Comparison of ENCODE assay signal across 1 cellular context in the genomic region with DNA sequence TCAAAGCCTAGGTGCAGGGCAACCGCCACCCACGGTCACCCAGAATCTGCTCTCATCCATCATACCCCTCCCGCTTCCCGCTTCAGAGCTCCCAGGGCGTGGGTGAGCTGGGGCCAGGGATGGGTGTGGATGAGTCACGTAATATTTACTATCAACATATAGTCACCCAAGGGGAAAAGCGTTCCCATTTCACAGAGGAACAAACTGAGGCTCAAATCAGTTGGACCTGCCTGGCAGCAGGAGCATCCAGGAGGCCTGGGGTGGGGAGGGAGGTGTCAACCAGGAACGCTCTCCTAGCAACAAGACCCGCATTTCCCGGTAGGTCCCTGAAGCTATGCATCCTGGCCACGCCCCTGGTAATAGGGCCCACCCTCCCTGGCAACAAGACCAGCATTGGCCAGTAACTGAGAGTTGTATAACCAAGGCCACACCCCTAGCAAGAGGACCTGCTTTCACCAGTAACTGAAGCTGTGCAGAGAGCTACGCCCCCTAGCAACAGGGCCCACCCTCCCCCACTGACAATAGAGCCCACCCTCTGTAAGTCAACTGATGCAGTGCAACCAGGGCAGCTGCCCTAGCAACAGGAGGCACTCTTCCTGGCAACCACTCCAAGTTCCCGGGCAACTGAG.
TF ChIP-seq lines count a peak whose summit lies in the region.

No MANE protein-coding gene starts in this region.

TF ChIP-seq in HepG2, 621 proteins besides CTCF, POLR2A, EP300 and RAD21 (continued from another document and continues in another):
- TF ChIP-seq SPEN (CRISPR knock-in tag; IDR thresholded peaks at IDR 0.05; ENCODE audit: low read depth): no peak
- TF ChIP-seq ZNF747 (CRISPR knock-in tag; IDR thresholded peaks at IDR 0.05; ENCODE audit: borderline replicate concordance): no peak
- TF ChIP-seq PAX8 (CRISPR knock-in tag; IDR thresholded peaks at IDR 0.05; ENCODE audit: borderline replicate concordance): no peak
- TF ChIP-seq FOXK1 (CRISPR knock-in tag; IDR thresholded peaks at IDR 0.05; ENCODE audit: borderline replicate concordance, low read depth): no peak
- no peak for TF ChIP-seq ZSCAN29 (CRISPR knock-in tag; conservative IDR thresholded peaks at IDR 0.05)
- TF ChIP-seq, protein P1, sequence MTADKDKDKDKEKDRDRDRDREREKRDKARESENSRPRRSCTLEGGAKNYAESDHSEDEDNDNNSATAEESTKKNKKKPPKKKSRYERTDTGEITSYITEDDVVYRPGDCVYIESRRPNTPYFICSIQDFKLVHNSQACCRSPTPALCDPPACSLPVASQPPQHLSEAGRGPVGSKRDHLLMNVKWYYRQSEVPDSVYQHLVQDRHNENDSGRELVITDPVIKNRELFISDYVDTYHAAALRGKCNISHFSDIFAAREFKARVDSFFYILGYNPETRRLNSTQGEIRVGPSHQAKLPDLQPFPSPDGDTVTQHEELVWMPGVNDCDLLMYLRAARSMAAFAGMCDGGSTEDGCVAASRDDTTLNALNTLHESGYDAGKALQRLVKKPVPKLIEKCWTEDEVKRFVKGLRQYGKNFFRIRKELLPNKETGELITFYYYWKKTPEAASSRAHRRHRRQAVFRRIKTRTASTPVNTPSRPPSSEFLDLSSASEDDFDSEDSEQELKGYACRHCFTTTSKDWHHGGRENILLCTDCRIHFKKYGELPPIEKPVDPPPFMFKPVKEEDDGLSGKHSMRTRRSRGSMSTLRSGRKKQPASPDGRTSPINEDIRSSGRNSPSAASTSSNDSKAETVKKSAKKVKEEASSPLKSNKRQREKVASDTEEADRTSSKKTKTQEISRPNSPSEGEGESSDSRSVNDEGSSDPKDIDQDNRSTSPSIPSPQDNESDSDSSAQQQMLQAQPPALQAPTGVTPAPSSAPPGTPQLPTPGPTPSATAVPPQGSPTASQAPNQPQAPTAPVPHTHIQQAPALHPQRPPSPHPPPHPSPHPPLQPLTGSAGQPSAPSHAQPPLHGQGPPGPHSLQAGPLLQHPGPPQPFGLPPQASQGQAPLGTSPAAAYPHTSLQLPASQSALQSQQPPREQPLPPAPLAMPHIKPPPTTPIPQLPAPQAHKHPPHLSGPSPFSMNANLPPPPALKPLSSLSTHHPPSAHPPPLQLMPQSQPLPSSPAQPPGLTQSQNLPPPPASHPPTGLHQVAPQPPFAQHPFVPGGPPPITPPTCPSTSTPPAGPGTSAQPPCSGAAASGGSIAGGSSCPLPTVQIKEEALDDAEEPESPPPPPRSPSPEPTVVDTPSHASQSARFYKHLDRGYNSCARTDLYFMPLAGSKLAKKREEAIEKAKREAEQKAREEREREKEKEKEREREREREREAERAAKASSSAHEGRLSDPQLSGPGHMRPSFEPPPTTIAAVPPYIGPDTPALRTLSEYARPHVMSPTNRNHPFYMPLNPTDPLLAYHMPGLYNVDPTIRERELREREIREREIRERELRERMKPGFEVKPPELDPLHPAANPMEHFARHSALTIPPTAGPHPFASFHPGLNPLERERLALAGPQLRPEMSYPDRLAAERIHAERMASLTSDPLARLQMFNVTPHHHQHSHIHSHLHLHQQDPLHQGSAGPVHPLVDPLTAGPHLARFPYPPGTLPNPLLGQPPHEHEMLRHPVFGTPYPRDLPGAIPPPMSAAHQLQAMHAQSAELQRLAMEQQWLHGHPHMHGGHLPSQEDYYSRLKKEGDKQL (CRISPR knock-in tag; IDR thresholded peaks at IDR 0.05; ENCODE audit: low read depth): no peak
- no peak for TF ChIP-seq ZNF546 (CRISPR knock-in tag; conservative IDR thresholded peaks at IDR 0.05)
- no peak for TF ChIP-seq MED13 (CRISPR knock-in tag; IDR thresholded peaks at IDR 0.05)
- no peak for TF ChIP-seq SNAPC5 (CRISPR knock-in tag; IDR thresholded peaks at IDR 0.05; ENCODE audit: borderline replicate concordance)
- TF ChIP-seq ZNF547 (CRISPR knock-in tag; IDR thresholded peaks at IDR 0.05): no peak
- no peak for TF ChIP-seq YEATS4 (CRISPR knock-in tag; IDR thresholded peaks at IDR 0.05; ENCODE audit: borderline replicate concordance)
- no peak for TF ChIP-seq FOXM1 (CRISPR knock-in tag; IDR thresholded peaks at IDR 0.05)
- TF ChIP-seq RFX1 (IDR thresholded peaks at IDR 0.05): peak; percentile 32
- TF ChIP-seq, protein P2, sequence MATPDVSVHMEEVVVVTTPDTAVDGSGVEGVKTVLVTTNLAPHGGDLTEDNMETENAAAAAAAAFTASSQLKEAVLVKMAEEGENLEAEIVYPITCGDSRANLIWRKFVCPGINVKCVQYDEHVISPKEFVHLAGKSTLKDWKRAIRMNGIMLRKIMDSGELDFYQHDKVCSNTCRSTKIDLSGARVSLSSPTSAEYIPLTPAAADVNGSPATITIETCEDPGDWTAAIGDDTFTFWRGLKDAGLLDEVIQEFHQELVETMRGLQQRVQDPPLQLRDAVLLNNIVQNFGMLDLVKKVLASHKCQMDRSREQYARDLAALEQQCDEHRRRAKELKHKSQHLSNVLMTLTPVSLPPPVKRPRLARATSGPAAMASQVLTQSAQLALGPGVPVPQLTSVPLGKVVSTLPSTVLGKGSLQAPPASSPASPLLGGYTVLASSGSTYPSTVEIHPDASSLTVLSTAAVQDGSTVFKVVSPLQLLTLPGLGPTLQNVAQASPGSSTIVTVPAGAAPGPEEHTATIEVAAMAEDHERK (CRISPR knock-in tag; IDR thresholded peaks at IDR 0.05; ENCODE audit: low read depth): no peak
- no peak for TF ChIP-seq PITX1 (CRISPR knock-in tag; IDR thresholded peaks at IDR 0.05)
- TF ChIP-seq NFYB (CRISPR knock-in tag; IDR thresholded peaks at IDR 0.05): peak; percentile 15; the same call in 1 of the 2 replicates
- no peak for TF ChIP-seq RELA (CRISPR knock-in tag; IDR thresholded peaks at IDR 0.05)
- TF ChIP-seq MTA1 (CRISPR knock-in tag; IDR thresholded peaks at IDR 0.05; ENCODE audit: borderline replicate concordance): 0 out of 2 replicates have a peak, but pooled peaks have one; percentile 11
- TF ChIP-seq ADNP (CRISPR knock-in tag; IDR thresholded peaks at IDR 0.05): peak; percentile 69; the same call in 1 of the 2 replicates
- TF ChIP-seq BCLAF1 (IDR thresholded peaks at IDR 0.05): no peak
- no peak for TF ChIP-seq ZNF572 (CRISPR knock-in tag; IDR thresholded peaks at IDR 0.05)
- TF ChIP-seq ZNF580 (CRISPR knock-in tag; IDR thresholded peaks at IDR 0.05; ENCODE audit: borderline replicate concordance, low read depth): no peak
- TF ChIP-seq RNF2 (conservative IDR thresholded peaks at IDR 0.05; ENCODE audit: low read depth): no peak
- TF ChIP-seq AGO2 (optimal IDR thresholded peaks at IDR 0.05; ENCODE audit: low read depth, low read length): no peak
- TF ChIP-seq FIP1L1 (IDR thresholded peaks at IDR 0.05; ENCODE audit: borderline replicate concordance, insufficient read depth, low read depth, low read length): no peak
- TF ChIP-seq, protein P3, sequence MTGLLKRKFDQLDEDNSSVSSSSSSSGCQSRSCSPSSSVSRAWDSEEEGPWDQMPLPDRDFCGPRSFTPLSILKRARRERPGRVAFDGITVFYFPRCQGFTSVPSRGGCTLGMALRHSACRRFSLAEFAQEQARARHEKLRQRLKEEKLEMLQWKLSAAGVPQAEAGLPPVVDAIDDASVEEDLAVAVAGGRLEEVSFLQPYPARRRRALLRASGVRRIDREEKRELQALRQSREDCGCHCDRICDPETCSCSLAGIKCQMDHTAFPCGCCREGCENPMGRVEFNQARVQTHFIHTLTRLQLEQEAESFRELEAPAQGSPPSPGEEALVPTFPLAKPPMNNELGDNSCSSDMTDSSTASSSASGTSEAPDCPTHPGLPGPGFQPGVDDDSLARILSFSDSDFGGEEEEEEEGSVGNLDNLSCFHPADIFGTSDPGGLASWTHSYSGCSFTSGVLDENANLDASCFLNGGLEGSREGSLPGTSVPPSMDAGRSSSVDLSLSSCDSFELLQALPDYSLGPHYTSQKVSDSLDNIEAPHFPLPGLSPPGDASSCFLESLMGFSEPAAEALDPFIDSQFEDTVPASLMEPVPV (CRISPR knock-in tag; IDR thresholded peaks at IDR 0.05): no peak
- TF ChIP-seq SRSF4 (IDR thresholded peaks at IDR 0.05; ENCODE audit: low read depth, low read length, poor library complexity, severe bottlenecking): no peak
- TF ChIP-seq SALL1 (CRISPR knock-in tag; IDR thresholded peaks at IDR 0.05): no peak
- peak; percentile 66; the same call in 1 of the 2 replicates for TF ChIP-seq RFX5 (IDR thresholded peaks at IDR 0.05; ENCODE audit: low read depth, low read length)
- TF ChIP-seq JUN (CRISPR knock-in tag; IDR thresholded peaks at IDR 0.05): no peak
- TF ChIP-seq MLX (CRISPR knock-in tag; IDR thresholded peaks at IDR 0.05): no peak
- TF ChIP-seq, protein P4, sequence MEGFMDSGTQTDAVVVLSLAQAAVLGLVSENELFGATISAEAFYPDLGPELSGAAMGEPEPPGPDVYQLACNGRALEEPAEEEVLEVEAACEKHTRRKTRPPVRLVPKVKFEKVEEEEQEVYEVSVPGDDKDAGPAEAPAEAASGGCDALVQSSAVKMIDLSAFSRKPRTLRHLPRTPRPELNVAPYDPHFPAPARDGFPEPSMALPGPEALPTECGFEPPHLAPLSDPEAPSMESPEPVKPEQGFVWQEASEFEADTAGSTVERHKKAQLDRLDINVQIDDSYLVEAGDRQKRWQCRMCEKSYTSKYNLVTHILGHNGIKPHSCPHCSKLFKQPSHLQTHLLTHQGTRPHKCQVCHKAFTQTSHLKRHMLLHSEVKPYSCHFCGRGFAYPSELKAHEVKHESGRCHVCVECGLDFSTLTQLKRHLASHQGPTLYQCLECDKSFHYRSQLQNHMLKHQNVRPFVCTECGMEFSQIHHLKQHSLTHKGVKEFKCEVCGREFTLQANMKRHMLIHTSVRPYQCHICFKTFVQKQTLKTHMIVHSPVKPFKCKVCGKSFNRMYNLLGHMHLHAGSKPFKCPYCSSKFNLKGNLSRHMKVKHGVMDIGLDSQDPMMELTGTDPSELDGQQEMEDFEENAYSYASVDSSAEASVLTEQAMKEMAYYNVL (CRISPR knock-in tag; IDR thresholded peaks at IDR 0.05; ENCODE audit: borderline replicate concordance): no peak
- no peak for TF ChIP-seq ATRX (CRISPR knock-in tag; IDR thresholded peaks at IDR 0.05; ENCODE audit: borderline replicate concordance)
- TF ChIP-seq ARID2 (CRISPR knock-in tag; IDR thresholded peaks at IDR 0.05; ENCODE audit: borderline replicate concordance): no peak
- TF ChIP-seq ZNF512B (CRISPR knock-in tag; IDR thresholded peaks at IDR 0.05; ENCODE audit: borderline replicate concordance): no peak
- no peak for TF ChIP-seq HOXA7 (CRISPR knock-in tag; IDR thresholded peaks at IDR 0.05)
- TF ChIP-seq TSC22D2 (CRISPR knock-in tag; IDR thresholded peaks at IDR 0.05; ENCODE audit: borderline replicate concordance): no peak
- TF ChIP-seq SRF (IDR thresholded peaks at IDR 0.05; ENCODE audit: low read depth, low read length): no peak
